In genomic region chrX:154452823-154453222, GRCh38 we compare ENCODE assay signal across 15 cellular contexts.
"Had no signal": no experiment of that assay in that cellular context is flagged by ENCODE, and none has a peak within 500 bp of the region (broad histone marks: within the 10 kb centered on the region; RNA-seq: fewer than 3 reads in every experiment).

No MANE protein-coding gene starts in this region.

- H3K27me3 ChIP-seq: gastroesophageal sphincter, stomach had no signal

- DNase-seq: effector CD8-positive, alpha-beta T cell; glutamatergic neuron; immature natural killer cell; kidney; left colon; left ventricle myocardium superior; stimulated activated naive CD4-positive, alpha-beta T cell; stomach; trophoblast cell had no signal

- H3K4me3 ChIP-seq: coronary artery, gastroesophageal sphincter, skin epidermis, stomach had no signal

- H3K9me3 ChIP-seq: gastroesophageal sphincter had no signal

- ATAC-seq: esophagus mucosa; gastroesophageal sphincter; left colon; left ventricle myocardium superior; natural killer cell treated with Interleukin-12 subunit alpha and Interleukin-12 subunit beta and Interleukin-15 and Interleukin-18, amount 100 ng/mL, for 72 hours; sciatic nerve had no signal

- H3K27ac ChIP-seq: coronary artery, gastroesophageal sphincter, skin epidermis, stomach had no signal

- H3K4me1 ChIP-seq: gastroesophageal sphincter, stomach had no signal
